23 cellular contexts compared by ENCODE assay signal in genomic region chr17:49869038-49869374, GRCh38. TPM values are rescaled to one million over a fixed set of nuclear protein-coding genes. Genes with fewer than 3 reads are reported as not detected.
DNase-seq lines count a peak whose midpoint lies in the region; ATAC-seq and TF ChIP-seq lines count a peak whose summit lies in the region.
"Had no signal": no experiment of that assay in that cellular context is flagged by ENCODE, and none has a peak within 500 bp of the region (broad histone marks: within the 10 kb centered on the region; RNA-seq: fewer than 3 reads in every experiment).

No MANE protein-coding gene starts in this region.

- H3K36me3 ChIP-seq in BLaER1 (no peaks in the 10 kb centered on the region), HEK293 (ENCODE audit: control insufficient read depth in 2 of 2, insufficient read depth in 1 of 2, low read length in 2 of 2) (no peaks in the 10 kb centered on the region), left ventricle myocardium inferior (no peaks in the 10 kb centered on the region), heart right ventricle (no peaks in the 10 kb centered on the region)

- H3K27me3 ChIP-seq in BLaER1 (no peaks in the 10 kb centered on the region), left ventricle myocardium inferior (ENCODE audit: low read depth) (peaks cover 48% of the 10 kb centered on the region), heart right ventricle (peaks cover 0 to 12% (median 0%) of the 10 kb centered on the region in 7 donors)

- H3K27me3 Mint-ChIP-seq in mesothelial cell of epicardium (ENCODE audit: low read depth): no peaks in the 10 kb centered on the region

- intact Hi-C loops in left ventricle myocardium inferior (cut with micrococcal nuclease) (no loop called here), heart right ventricle (cut with DNase I) (loop anchor here in 1 of 10 donors (10.0 kb wide), 1 partner anchor 216 kb away; no protein-coding TSS in a partner anchor)

- H3K4me3 ChIP-seq in BLaER1 (no peak overlapping the region), HEK293 (ENCODE audit: low read depth, low read length) (no peak overlapping the region), left ventricle myocardium inferior (no peak overlapping the region), heart right ventricle (no peak overlapping the region)
- H3K4me3 ChIP-seq: GM23338 had no signal

- no peaks in the 10 kb centered on the region for H3K36me3 Mint-ChIP-seq in mesothelial cell of epicardium
- no peaks in the 10 kb centered on the region for H3K36me3 Mint-ChIP-seq in stimulated activated effector memory CD8-positive, alpha-beta T cell treated with anti-CD3 and anti-CD28 coated beads, Interleukin-12 subunit alpha, Interleukin-12 subunit beta, amount 100 ng/mL, for 72 hours
- H3K36me3 Mint-ChIP-seq: CD8-positive, alpha-beta memory T cell had no signal

- DNase-seq in mesothelial cell of epicardium (ENCODE audit: low spot score in 2 of 2, unreplicated experiment in 2 of 2): no peak
- no peak for DNase-seq in stimulated activated effector memory CD8-positive, alpha-beta T cell treated with anti-CD3 and anti-CD28 coated beads, Interleukin-12 subunit alpha, Interleukin-12 subunit beta, amount 100 ng/mL, for 72 hours (ENCODE audit: low spot score in 2 of 2)
- DNase-seq in left ventricle myocardium inferior: no peak
- DNase-seq in superior temporal gyrus (ENCODE audit: extremely low spot score): no peak
- no peak for DNase-seq in heart right ventricle
- DNase-seq: 8988T; C1 segment of cervical spinal cord; CD4-positive, CD25-positive, alpha-beta regulatory T cell; CD8-positive, alpha-beta memory T cell; COR-L47; DMS 273 treated with DMSO at 0.1 percent for 48 hours; DMS53; GDM1; HCEC 1CT; HFFc6 had no signal

- peak overlapping the region; percentile 69 for H3K27ac Mint-ChIP-seq in mesothelial cell of epicardium
- H3K27ac Mint-ChIP-seq in stimulated activated effector memory CD8-positive, alpha-beta T cell treated with anti-CD3 and anti-CD28 coated beads, Interleukin-12 subunit alpha, Interleukin-12 subunit beta, amount 100 ng/mL, for 72 hours: peak overlapping the region; percentile 26
- H3K27ac Mint-ChIP-seq: CD8-positive, alpha-beta memory T cell; GM23338; HFFc6 had no signal

- WGBS in heart right ventricle, 2 donors: 34 to 47% methylated on average over 1 of the region's 1 CpG

- H3K4me1 ChIP-seq in BLaER1: peaks cover 20% of the 10 kb centered on the region; the same call in 1 of the 2 replicates
- H3K4me1 ChIP-seq in HEK293 (ENCODE audit: control insufficient read depth, insufficient read depth, low read length): no peaks in the 10 kb centered on the region
- no peaks in the 10 kb centered on the region for H3K4me1 ChIP-seq in left ventricle myocardium inferior
- no peaks in the 10 kb centered on the region for H3K4me1 ChIP-seq in heart right ventricle

- H3K4me1 Mint-ChIP-seq in mesothelial cell of epicardium: peaks cover 39% of the 10 kb centered on the region
- peaks cover 15% of the 10 kb centered on the region for H3K4me1 Mint-ChIP-seq in stimulated activated effector memory CD8-positive, alpha-beta T cell treated with anti-CD3 and anti-CD28 coated beads, Interleukin-12 subunit alpha, Interleukin-12 subunit beta, amount 100 ng/mL, for 72 hours

- POLR2A ChIA-PET in HEK293 (lab: Yijun Ruan, JAX): no interaction called here

- no peaks in the 10 kb centered on the region for H3K9me3 ChIP-seq in BLaER1
- no peaks in the 10 kb centered on the region for H3K9me3 ChIP-seq in HEK293 (ENCODE audit: control insufficient read depth, insufficient read depth, low read depth, low read length)
- no peaks in the 10 kb centered on the region for H3K9me3 ChIP-seq in left ventricle myocardium inferior (replicated peaks)
- H3K9me3 ChIP-seq in heart right ventricle: no peaks in the 10 kb centered on the region

- no peaks in the 10 kb centered on the region for H4K20me1 ChIP-seq in BLaER1

- no peak overlapping the region for H3K4me3 Mint-ChIP-seq in mesothelial cell of epicardium
- no peak overlapping the region for H3K4me3 Mint-ChIP-seq in stimulated activated effector memory CD8-positive, alpha-beta T cell treated with anti-CD3 and anti-CD28 coated beads, Interleukin-12 subunit alpha, Interleukin-12 subunit beta, amount 100 ng/mL, for 72 hours
- H3K4me3 Mint-ChIP-seq: CD4-positive, CD25-positive, alpha-beta regulatory T cell; CD8-positive, alpha-beta memory T cell; GM23338; HFFc6 had no signal

- H3K9ac ChIP-seq in BLaER1: no peak overlapping the region

- no peak for ATAC-seq in stimulated activated effector memory CD8-positive, alpha-beta T cell treated with anti-CD3 and anti-CD28 coated beads, Interleukin-12 subunit alpha, Interleukin-12 subunit beta, amount 100 ng/mL, for 72 hours
- ATAC-seq in heart right ventricle: no peak
- ATAC-seq: GM23338 had no signal

- H3K27ac ChIP-seq in BLaER1 (no peak overlapping the region), HEK293 (ENCODE audit: extremely low read depth, low read depth, low read length) (no peak overlapping the region), left ventricle myocardium inferior (replicated peaks) (no peak overlapping the region), heart right ventricle (no peak overlapping the region)
- H3K27ac ChIP-seq: HL-60 had no signal

- TF ChIP-seq CTCF in HEK293 (tag by site-specific recombination; IDR thresholded peaks at IDR 0.05) (no peak), mesothelial cell of epicardium (IDR thresholded peaks at IDR 0.05; ENCODE audit: unreplicated experiment) (no peak), left ventricle myocardium inferior (IDR thresholded peaks at IDR 0.05; ENCODE audit: borderline replicate concordance) (no peak), heart right ventricle (IDR thresholded peaks at IDR 0.05) (no peak)

- H3K4me2 ChIP-seq in BLaER1: peak overlapping the region; percentile 29; the same call in 1 of the 2 replicates
- H3K4me2 ChIP-seq: GM23338 had no signal

- CTCF ChIA-PET in HEK293 (lab: Yijun Ruan, JAX): interaction anchor here (17.9 kb wide), 1 partner anchor 130 kb away, joined by 526 read pairs; the partner anchor contains the start of gene DLX3

- no peaks in the 10 kb centered on the region for H3K9me3 Mint-ChIP-seq in mesothelial cell of epicardium
- H3K9me3 Mint-ChIP-seq in stimulated activated effector memory CD8-positive, alpha-beta T cell treated with anti-CD3 and anti-CD28 coated beads, Interleukin-12 subunit alpha, Interleukin-12 subunit beta, amount 100 ng/mL, for 72 hours: no peaks in the 10 kb centered on the region
- H3K9me3 Mint-ChIP-seq: CD4-positive, CD25-positive, alpha-beta regulatory T cell; CD8-positive, alpha-beta memory T cell; GM23338; HFFc6 had no signal

TF ChIP-seq in HEK293, 187 proteins besides CTCF, POLR2A, EP300 and RAD21:
- peak; percentile 96 for TF ChIP-seq ZNF335 (tag by site-specific recombination; conservative IDR thresholded peaks at IDR 0.05)
- TF ChIP-seq MEIS1 (CRISPR knock-in tag; IDR thresholded peaks at IDR 0.05; ENCODE audit: borderline replicate concordance): no peak
- no peak for TF ChIP-seq ZNF776 (tag by site-specific recombination; IDR thresholded peaks at IDR 0.05; ENCODE audit: borderline replicate concordance)
- TF ChIP-seq, protein P1, sequence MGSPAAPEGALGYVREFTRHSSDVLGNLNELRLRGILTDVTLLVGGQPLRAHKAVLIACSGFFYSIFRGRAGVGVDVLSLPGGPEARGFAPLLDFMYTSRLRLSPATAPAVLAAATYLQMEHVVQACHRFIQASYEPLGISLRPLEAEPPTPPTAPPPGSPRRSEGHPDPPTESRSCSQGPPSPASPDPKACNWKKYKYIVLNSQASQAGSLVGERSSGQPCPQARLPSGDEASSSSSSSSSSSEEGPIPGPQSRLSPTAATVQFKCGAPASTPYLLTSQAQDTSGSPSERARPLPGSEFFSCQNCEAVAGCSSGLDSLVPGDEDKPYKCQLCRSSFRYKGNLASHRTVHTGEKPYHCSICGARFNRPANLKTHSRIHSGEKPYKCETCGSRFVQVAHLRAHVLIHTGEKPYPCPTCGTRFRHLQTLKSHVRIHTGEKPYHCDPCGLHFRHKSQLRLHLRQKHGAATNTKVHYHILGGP (tag by site-specific recombination; IDR thresholded peaks at IDR 0.05): no peak
- peak; percentile 32; the same call in 1 of the 2 replicates for TF ChIP-seq ZNF366 (tag by site-specific recombination; conservative IDR thresholded peaks at IDR 0.05)

RNA-seq across cellular contexts. Expression of gene TAC4, which starts 21.1 kb away (rescaled TPM):
- total RNA-seq in mesothelial cell of epicardium (not detected in 3 replicates), left ventricle myocardium inferior (0.44 TPM), heart right ventricle (1 to 10 TPM in 1 of 10 donors, under 1 TPM in 2, not detected in 7; 0.78 to 2.7 (median 0.94) TPM)
- polyA plus RNA-seq in heart right ventricle: not detected
- total RNA-seq: A673; CD4-positive, CD25-positive, alpha-beta regulatory T cell; CD8-positive, alpha-beta memory T cell; Daoy; GM23338; HFFc6; HT1080 had no signal
- polyA plus RNA-seq: AG04450; CD4-positive, CD25-positive, alpha-beta regulatory T cell; CD8-positive, alpha-beta memory T cell; GM23338 had no signal
